In the genomic region with DNA sequence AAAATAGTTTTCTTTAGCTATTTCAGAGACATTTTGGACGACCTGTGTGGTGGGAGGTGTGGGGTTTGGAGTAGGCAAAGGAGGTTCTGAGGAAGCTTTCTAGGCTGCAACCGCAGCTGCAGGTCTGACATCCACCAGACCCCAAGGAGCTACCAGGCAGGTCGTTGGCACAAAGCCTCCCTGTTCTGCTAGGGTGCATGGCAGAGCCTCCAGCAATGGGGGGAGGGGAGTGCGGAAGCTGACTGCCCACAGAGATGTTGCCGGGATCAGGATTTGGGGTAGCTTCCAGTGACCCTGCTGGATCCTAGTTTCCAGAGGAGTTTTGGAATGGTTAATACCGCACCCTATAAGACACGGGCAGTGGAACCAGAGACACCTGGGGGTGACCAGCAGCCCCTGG, we compare ENCODE assay signal across 9 cellular contexts. TPM values are rescaled to one million over a fixed set of nuclear protein-coding genes. Genes with fewer than 3 reads are reported as not detected.
DNase-seq lines count a peak whose midpoint lies in the region; ATAC-seq and TF ChIP-seq lines count a peak whose summit lies in the region.
"Had no signal": no experiment of that assay in that cellular context is flagged by ENCODE, and none has a peak within 500 bp of the region (broad histone marks: within the 10 kb centered on the region; RNA-seq: fewer than 3 reads in every experiment).

No MANE protein-coding gene starts in this region.

- H3K27me3 Mint-ChIP-seq in activated CD4-positive, alpha-beta T cell treated with anti-CD3 and anti-CD28 coated beads for 36 hours: peaks cover 30% of the 10 kb centered on the region

- POLR2A ChIA-PET in activated CD4-positive, alpha-beta T cell treated with anti-CD3 and anti-CD28 coated beads for 36 hours (lab: Charles Lee): no interaction called here

- intact Hi-C loops in activated CD4-positive, alpha-beta T cell treated with anti-CD3 and anti-CD28 coated beads for 36 hours (cut with DNase I, micrococcal nuclease): no loop called here
- intact Hi-C loops in ascending aorta (cut with DNase I): no loop called here

- H3K27me3 ChIP-seq in ascending aorta: no peaks in the 10 kb centered on the region
- H3K27me3 ChIP-seq in kidney epithelial cell (ENCODE audit: control insufficient read depth, insufficient read depth, low read length): no peaks in the 10 kb centered on the region
- peaks cover 24% of the 10 kb centered on the region for H3K27me3 ChIP-seq in thymus (ENCODE audit: control insufficient read depth, insufficient read depth)

- peaks cover 9% of the 10 kb centered on the region for H3K4me1 Mint-ChIP-seq in activated CD4-positive, alpha-beta T cell treated with anti-CD3 and anti-CD28 coated beads for 36 hours

- peaks cover under 1% of the 10 kb centered on the region for H3K36me3 Mint-ChIP-seq in activated CD4-positive, alpha-beta T cell treated with anti-CD3 and anti-CD28 coated beads for 36 hours (ENCODE audit: low read depth)

- H3K27ac ChIP-seq in ascending aorta: no peak overlapping the region
- H3K27ac ChIP-seq in thymus (ENCODE audit: low read depth): no peak overlapping the region

- H3K9me3 Mint-ChIP-seq in activated CD4-positive, alpha-beta T cell treated with anti-CD3 and anti-CD28 coated beads for 36 hours (ENCODE audit: low read depth): no peaks in the 10 kb centered on the region

- ATAC-seq in activated CD4-positive, alpha-beta T cell treated with anti-CD3 and anti-CD28 coated beads for 36 hours: no peak
- ATAC-seq in GM19351 (IDR thresholded peaks at IDR 0.05; ENCODE audit: unreplicated experiment): no peak

- peaks cover 10 to 13% of the 10 kb centered on the region in 2 donors for H3K4me1 ChIP-seq in ascending aorta
- peaks cover 11% of the 10 kb centered on the region for H3K4me1 ChIP-seq in thymus (ENCODE audit: control insufficient read depth, insufficient read depth, low read length)

- DNase-seq in activated CD4-positive, alpha-beta T cell treated with anti-CD3 and anti-CD28 coated beads for 36 hours: peak; percentile 12
- no peak for DNase-seq in activated CD4-positive, alpha-beta T cell treated with anti-CD3 and anti-CD28 coated beads, Interleukin-2, amount 50 U/mL, for 4 hours
- no peak for DNase-seq in ascending aorta (ENCODE audit: low spot score in 2 of 2)
- no peak for DNase-seq in kidney epithelial cell (ENCODE audit: low read depth)
- DNase-seq in occipital lobe (lab: John Stamatoyannopoulos, UW): no peak
- DNase-seq in NCI-H510A (lab: John Stamatoyannopoulos, UW): no peak
- DNase-seq: SHP77 treated with DMSO at 0.1 percent for 48 hours had no signal

- 11% methylated on average over 7 of the region's 7 CpGs for WGBS in thymus

- peak overlapping the region; percentile 70 for H3K4me3 Mint-ChIP-seq in activated CD4-positive, alpha-beta T cell treated with anti-CD3 and anti-CD28 coated beads for 36 hours

- no peak overlapping the region for H3K27ac Mint-ChIP-seq in activated CD4-positive, alpha-beta T cell treated with anti-CD3 and anti-CD28 coated beads for 36 hours

- H3K9me3 ChIP-seq in ascending aorta: no peaks in the 10 kb centered on the region
- H3K9me3 ChIP-seq in thymus (ENCODE audit: control insufficient read depth): no peaks in the 10 kb centered on the region

- no peak for TF ChIP-seq CTCF in ascending aorta (IDR thresholded peaks at IDR 0.05)
- no peak for TF ChIP-seq CTCF in kidney epithelial cell (IDR thresholded peaks at IDR 0.05; ENCODE audit: insufficient read depth, low read length, poor library complexity, severe bottlenecking)

- CTCF ChIA-PET in activated CD4-positive, alpha-beta T cell treated with anti-CD3 and anti-CD28 coated beads for 36 hours (lab: Charles Lee): interaction anchor here (0.8 kb wide), 1 partner anchor 158 kb away, joined by 3 read pairs; no protein-coding TSS in a partner anchor

- peak overlapping the region; percentile 56 to 85 for H3K4me3 ChIP-seq in ascending aorta
- H3K4me3 ChIP-seq in kidney epithelial cell (ENCODE audit: low read depth, low read length): peak overlapping the region; percentile 59
- peak overlapping the region; percentile 54 for H3K4me3 ChIP-seq in thymus (ENCODE audit: low read length)

- H3K36me3 ChIP-seq in ascending aorta: no peaks in the 10 kb centered on the region
- no peaks in the 10 kb centered on the region for H3K36me3 ChIP-seq in kidney epithelial cell (ENCODE audit: control insufficient read depth, insufficient read depth, low read length)
- no peaks in the 10 kb centered on the region for H3K36me3 ChIP-seq in thymus (ENCODE audit: control insufficient read depth, insufficient read depth)

RNA-seq across cellular contexts. Expression of gene RAP1GAP2, which starts 58.4 kb away (rescaled TPM):
- total RNA-seq in activated CD4-positive, alpha-beta T cell treated with anti-CD3 and anti-CD28 coated beads for 36 hours: under 1 TPM; 0.64 to 0.86 TPM
- total RNA-seq in ascending aorta: 1.6 TPM
- 42.8 and 51.6 TPM in 2 replicates for total RNA-seq in kidney epithelial cell
- 1.6 TPM for polyA plus RNA-seq in thymus
- total RNA-seq in occipital lobe: 29.3 TPM

Comparison
In these comparisons a context has a peak if more than half of its experiments do, and no peak if none do; other contexts are left out.
1. RNA of gene RAP1GAP2, which starts 58.4 kb away (total RNA-seq): 42.8 to 51.6 TPM in kidney epithelial cell and 29.3 TPM in occipital lobe (single experiment); 1.6 TPM in ascending aorta (single experiment) and 0.64 to 0.86 TPM in activated CD4-positive, alpha-beta T cell treated with anti-CD3 and anti-CD28 coated beads for 36 hours; every median in the first group is over 10 times any median in the second.
2. Peak in every context shown above with its lines, with median percentiles within 50 percentile points of each other: H3K4me3 ChIP-seq.